Comparison of ENCODE assay signal across 1 cellular context in the genomic region with DNA sequence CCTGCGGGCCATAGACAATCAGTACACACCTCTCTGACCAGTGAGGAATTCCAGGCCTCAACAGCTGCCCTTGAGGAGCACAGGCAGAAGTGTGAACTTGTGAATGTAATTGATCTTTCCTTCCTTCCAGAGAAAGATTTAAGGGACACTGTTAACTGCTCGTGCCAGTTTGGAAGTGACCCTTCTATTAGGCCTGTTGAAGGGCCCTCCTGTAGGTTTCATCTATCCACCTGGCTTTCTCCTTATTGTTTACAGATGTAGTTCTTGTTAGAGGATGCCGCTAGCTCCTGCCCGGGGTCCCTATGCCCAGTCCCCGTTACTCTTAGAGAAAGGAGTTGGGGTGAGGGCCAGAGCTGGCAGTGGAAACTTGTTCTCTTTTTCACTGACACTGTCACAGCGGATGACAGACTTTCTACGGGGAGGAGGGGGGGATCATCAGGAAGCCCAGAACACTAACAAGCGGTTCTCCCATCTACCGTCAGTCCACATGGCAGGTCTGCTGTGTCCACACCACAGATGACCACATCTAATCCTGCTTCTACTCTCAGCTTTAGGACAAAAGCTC.
TF ChIP-seq lines count a peak whose summit lies in the region.

No MANE protein-coding gene starts in this region.

TF ChIP-seq in GM12878, 131 proteins besides CTCF, POLR2A, EP300 and RAD21:
- TF ChIP-seq, protein P1, sequence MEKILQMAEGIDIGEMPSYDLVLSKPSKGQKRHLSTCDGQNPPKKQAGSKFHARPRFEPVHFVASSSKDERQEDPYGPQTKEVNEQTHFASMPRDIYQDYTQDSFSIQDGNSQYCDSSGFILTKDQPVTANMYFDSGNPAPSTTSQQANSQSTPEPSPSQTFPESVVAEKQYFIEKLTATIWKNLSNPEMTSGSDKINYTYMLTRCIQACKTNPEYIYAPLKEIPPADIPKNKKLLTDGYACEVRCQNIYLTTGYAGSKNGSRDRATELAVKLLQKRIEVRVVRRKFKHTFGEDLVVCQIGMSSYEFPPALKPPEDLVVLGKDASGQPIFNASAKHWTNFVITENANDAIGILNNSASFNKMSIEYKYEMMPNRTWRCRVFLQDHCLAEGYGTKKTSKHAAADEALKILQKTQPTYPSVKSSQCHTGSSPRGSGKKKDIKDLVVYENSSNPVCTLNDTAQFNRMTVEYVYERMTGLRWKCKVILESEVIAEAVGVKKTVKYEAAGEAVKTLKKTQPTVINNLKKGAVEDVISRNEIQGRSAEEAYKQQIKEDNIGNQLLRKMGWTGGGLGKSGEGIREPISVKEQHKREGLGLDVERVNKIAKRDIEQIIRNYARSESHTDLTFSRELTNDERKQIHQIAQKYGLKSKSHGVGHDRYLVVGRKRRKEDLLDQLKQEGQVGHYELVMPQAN (conservative IDR thresholded peaks at IDR 0.05), result no peak
- TF ChIP-seq IKZF2 (IDR thresholded peaks at IDR 0.05), result no peak
